ENCODE assay signal across 1 cellular context in the genomic region with DNA sequence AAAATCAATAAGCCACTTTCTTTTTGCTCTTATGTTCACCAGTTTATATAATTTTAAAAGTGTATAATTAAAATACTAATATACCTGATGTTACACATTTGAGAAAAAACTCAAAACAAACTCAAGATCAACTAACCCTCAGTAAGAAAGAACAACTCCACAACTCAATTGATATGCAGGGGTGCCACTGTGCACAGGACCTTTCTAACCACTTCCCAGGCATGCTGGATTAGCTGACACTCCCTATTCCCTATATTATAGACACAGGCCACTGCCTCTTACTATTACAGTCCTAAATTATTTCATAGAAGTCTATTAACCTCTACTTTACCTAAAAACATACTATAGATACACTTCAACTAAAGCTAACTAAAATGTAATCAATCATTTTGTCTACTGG.
TF ChIP-seq lines count a peak whose summit lies in the region.

No MANE protein-coding gene starts in this region.

TF ChIP-seq in K562, 482 proteins besides CTCF, POLR2A, EP300 and RAD21 (continued from another document):
- TF ChIP-seq, protein P1, sequence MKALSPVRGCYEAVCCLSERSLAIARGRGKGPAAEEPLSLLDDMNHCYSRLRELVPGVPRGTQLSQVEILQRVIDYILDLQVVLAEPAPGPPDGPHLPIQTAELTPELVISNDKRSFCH (CRISPR knock-in tag; IDR thresholded peaks at IDR 0.05): no peak
- TF ChIP-seq, protein P1 (tag; IDR thresholded peaks at IDR 0.05): no peak
- TF ChIP-seq MYNN (IDR thresholded peaks at IDR 0.05) (no peak), MYNN (CRISPR knock-in tag; IDR thresholded peaks at IDR 0.05) (no peak), NR2C2 (CRISPR knock-in tag; IDR thresholded peaks at IDR 0.05) (no peak), NR2C2 (tag; IDR thresholded peaks at IDR 0.05) (no peak), ZEB2 (IDR thresholded peaks at IDR 0.05) (no peak), FUS (optimal IDR thresholded peaks at IDR 0.05; ENCODE audit: low read depth, low read length) (no peak)
- TF ChIP-seq, protein P2, sequence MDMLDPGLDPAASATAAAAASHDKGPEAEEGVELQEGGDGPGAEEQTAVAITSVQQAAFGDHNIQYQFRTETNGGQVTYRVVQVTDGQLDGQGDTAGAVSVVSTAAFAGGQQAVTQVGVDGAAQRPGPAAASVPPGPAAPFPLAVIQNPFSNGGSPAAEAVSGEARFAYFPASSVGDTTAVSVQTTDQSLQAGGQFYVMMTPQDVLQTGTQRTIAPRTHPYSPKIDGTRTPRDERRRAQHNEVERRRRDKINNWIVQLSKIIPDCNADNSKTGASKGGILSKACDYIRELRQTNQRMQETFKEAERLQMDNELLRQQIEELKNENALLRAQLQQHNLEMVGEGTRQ (CRISPR knock-in tag; IDR thresholded peaks at IDR 0.05): no peak
